In the genomic region with DNA sequence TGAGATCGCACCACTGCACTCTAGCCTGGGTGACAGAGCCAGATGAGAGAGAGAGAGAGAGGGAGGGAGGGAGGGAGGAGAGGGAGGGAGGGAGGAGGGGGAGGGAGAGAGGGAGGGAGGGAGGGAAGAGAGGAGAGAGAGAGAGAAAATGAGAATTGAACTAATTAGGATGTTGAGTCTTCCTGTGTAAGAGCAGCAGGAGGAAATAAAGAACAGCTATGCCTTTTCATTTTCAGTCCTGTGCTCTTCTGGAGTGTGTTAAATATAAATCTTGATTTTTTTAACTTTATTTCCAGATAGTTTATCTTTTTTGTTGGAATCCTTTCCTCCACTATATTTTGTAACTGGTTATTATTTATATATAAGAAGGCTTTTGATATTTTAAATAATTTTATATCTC, we compare ENCODE assay signal across 30 cellular contexts. TPM values are rescaled to one million over a fixed set of nuclear protein-coding genes. Genes with fewer than 3 reads are reported as not detected.
A peak's percentile ranks its signal among the peaks of the same experiment; 100 is the strongest.
DNase-seq lines count a peak whose midpoint lies in the region; ATAC-seq, FAIRE-seq and TF ChIP-seq lines count a peak whose summit lies in the region.
"Had no signal": no experiment of that assay in that cellular context is flagged by ENCODE, and none has a peak within 500 bp of the region (broad histone marks: within the 10 kb centered on the region; RNA-seq: fewer than 3 reads in every experiment).

No MANE protein-coding gene starts in this region.

- intact Hi-C loops in kidney (cut with DNase I): no loop called here
- intact Hi-C loops in naive thymus-derived CD4-positive, alpha-beta T cell (cut with micrococcal nuclease): no loop called here

- peak; percentile 8 for FAIRE-seq in frontal cortex (lab: Jason Lieb, UNC)
- peak; percentile 62 for FAIRE-seq in kidney (lab: Jason Lieb, UNC)
- FAIRE-seq in H54 (lab: Jason Lieb, UNC): no peak
- FAIRE-seq: A204.1, GM12878, GM12892, GM18507, GM19239 had no signal

- H3K27me3 ChIP-seq in naive thymus-derived CD4-positive, alpha-beta T cell (ENCODE audit: control insufficient read depth in 2 of 2, insufficient read depth in 2 of 2, low read length in 2 of 2): no peaks in the 10 kb centered on the region
- H3K27me3 ChIP-seq: BE2C, BLaER1 had no signal

- no peaks in the 10 kb centered on the region for H3K36me3 ChIP-seq in kidney (ENCODE audit: control insufficient read depth in 1 of 2, insufficient read depth in 2 of 2, low read length in 2 of 2)
- no peaks in the 10 kb centered on the region for H3K36me3 ChIP-seq in naive thymus-derived CD4-positive, alpha-beta T cell (ENCODE audit: control insufficient read depth in 2 of 3, insufficient read depth in 3 of 3, low read length in 3 of 3)
- H3K36me3 ChIP-seq: BE2C, BLaER1 had no signal

- POLR2A ChIA-PET in naive thymus-derived CD4-positive, alpha-beta T cell (lab: Charles Lee): no interaction called here

- H3K4me1 Mint-ChIP-seq in naive thymus-derived CD4-positive, alpha-beta T cell: peaks cover 8 to 18% (median 12%) of the 10 kb centered on the region in 7 donors

- H3K27ac ChIP-seq in kidney (ENCODE audit: low read depth in 2 of 2, low read length in 2 of 2): no peak overlapping the region
- H3K27ac ChIP-seq in naive thymus-derived CD4-positive, alpha-beta T cell (ENCODE audit: low read depth, low read length): no peak overlapping the region
- H3K27ac ChIP-seq: BLaER1 had no signal

- no peaks in the 10 kb centered on the region for H3K9me3 ChIP-seq in kidney (ENCODE audit: control insufficient read depth in 1 of 2, low read length in 2 of 2)
- no peaks in the 10 kb centered on the region for H3K9me3 ChIP-seq in naive thymus-derived CD4-positive, alpha-beta T cell (ENCODE audit: control insufficient read depth in 2 of 3, low read length in 3 of 3)
- H3K9me3 ChIP-seq: BE2C had no signal

- peaks cover 0 to 17% (median 2%) of the 10 kb centered on the region in 11 donors for H3K9me3 Mint-ChIP-seq in naive thymus-derived CD4-positive, alpha-beta T cell

- TF ChIP-seq CTCF in kidney (IDR thresholded peaks at IDR 0.05; ENCODE audit: borderline replicate concordance, extremely low read depth, insufficient read depth): no peak

- CTCF ChIA-PET in naive thymus-derived CD4-positive, alpha-beta T cell (lab: Charles Lee): interaction anchor here (1.1 to 2.5 kb wide), 2 partner anchors 38 to 223 kb away, joined by 3 to 20 read pairs; no protein-coding TSS in a partner anchor

- no peak overlapping the region for H3K9ac ChIP-seq in kidney (ENCODE audit: low read length in 2 of 2)
- H3K9ac ChIP-seq: BLaER1 had no signal

- no peak for TF ChIP-seq POLR2A in H54 (IDR thresholded peaks at IDR 0.05; ENCODE audit: low read depth, low read length)

- H3K36me3 Mint-ChIP-seq in naive thymus-derived CD4-positive, alpha-beta T cell: peaks cover 0 to 12% (median 0%) of the 10 kb centered on the region in 5 donors
- H3K36me3 Mint-ChIP-seq: CD14-positive monocyte; CD4-positive, CD25-positive, alpha-beta regulatory T cell had no signal

- no peak overlapping the region for H3K4me3 Mint-ChIP-seq in naive thymus-derived CD4-positive, alpha-beta T cell
- H3K4me3 Mint-ChIP-seq: CD14-positive monocyte; CD4-positive, alpha-beta memory T cell; CD8-positive, alpha-beta memory T cell had no signal

- DNase-seq in NCI-H69 (lab: John Stamatoyannopoulos, UW): peak; percentile 16
- DNase-seq in RPMI8226: peak; percentile 5
- no peak for DNase-seq in frontal cortex (ENCODE audit: low spot score in 2 of 2)
- DNase-seq in kidney: no peak
- DNase-seq in activated naive CD4-positive, alpha-beta T cell treated with Interleukin-2 at 50 U/mL for 16 hours: no peak
- DNase-seq in naive thymus-derived CD4-positive, alpha-beta T cell: no peak
- DNase-seq in H54 (ENCODE audit: insufficient read length, low spot score): no peak
- DNase-seq: 8988T; ACHN; BE2C; C1 segment of cervical spinal cord; CD4-positive, alpha-beta memory T cell; CD4-positive, CD25-positive, alpha-beta regulatory T cell; CD8-positive, alpha-beta memory T cell; COR-L47; DMS 273 treated with DMSO at 0.1 percent for 48 hours; DMS153; DMS53; DMS79; DND-41; EL; GDM1 had no signal

- ATAC-seq in naive thymus-derived CD4-positive, alpha-beta T cell: no peak
- no peak for ATAC-seq in GM18907 (IDR thresholded peaks at IDR 0.05; ENCODE audit: unreplicated experiment)
- ATAC-seq: GM12878 had no signal

- no peak overlapping the region for H3K4me3 ChIP-seq in kidney (ENCODE audit: low read length in 2 of 2)
- no peak overlapping the region for H3K4me3 ChIP-seq in naive thymus-derived CD4-positive, alpha-beta T cell (ENCODE audit: low read length)
- H3K4me3 ChIP-seq: BLaER1, GM12878 had no signal

- peaks cover 0 to 7% of the 10 kb centered on the region in 2 donors for H3K4me1 ChIP-seq in kidney (ENCODE audit: control insufficient read depth in 1 of 2, insufficient read depth in 1 of 2, low read depth in 1 of 2, low read length in 2 of 2)
- H3K4me1 ChIP-seq in naive thymus-derived CD4-positive, alpha-beta T cell (ENCODE audit: control insufficient read depth in 2 of 2, insufficient read depth in 2 of 2, low read length in 2 of 2): no peaks in the 10 kb centered on the region
- H3K4me1 ChIP-seq: BE2C had no signal

- no peak overlapping the region for H3K27ac Mint-ChIP-seq in naive thymus-derived CD4-positive, alpha-beta T cell
- H3K27ac Mint-ChIP-seq: CD14-positive monocyte; CD4-positive, alpha-beta memory T cell; CD4-positive, CD25-positive, alpha-beta regulatory T cell had no signal

- peaks cover 10 to 20% (median 11%) of the 10 kb centered on the region in 5 donors for H3K27me3 Mint-ChIP-seq in naive thymus-derived CD4-positive, alpha-beta T cell

RNA-seq across cellular contexts. Expression of gene DNTTIP2, which starts 27.1 kb away (rescaled TPM):
- total RNA-seq in frontal cortex (20.8 TPM), kidney (48.4 TPM)
- 47.3 TPM for polyA plus RNA-seq in kidney (ENCODE audit: insufficient read depth, low read depth, low replicate concordance)
- 10 to 100 TPM; 51.8 to 84.2 (median 77.5) TPM for total RNA-seq in naive thymus-derived CD4-positive, alpha-beta T cell
- 10 to 100 TPM; 83.6 to 86.4 TPM for polyA plus RNA-seq in naive thymus-derived CD4-positive, alpha-beta T cell

RNA-seq across cellular contexts. Expression of gene GCLM, which starts 57.4 kb away (rescaled TPM):
- total RNA-seq in frontal cortex (9.0 TPM), kidney (14.7 TPM)
- polyA plus RNA-seq in kidney (ENCODE audit: insufficient read depth, low read depth, low replicate concordance): 14.7 TPM
- 10 to 100 TPM in 3 of 5 experiments, 1 to 10 TPM in 2; 6.4 to 23.8 (median 11.5) TPM for total RNA-seq in naive thymus-derived CD4-positive, alpha-beta T cell
- 10 to 100 TPM in 1 of 2 donors, 1 to 10 TPM in 1; 9.5 to 13.8 TPM for polyA plus RNA-seq in naive thymus-derived CD4-positive, alpha-beta T cell

Comparison
In these comparisons a context has a peak if more than half of its experiments do, and no peak if none do; other contexts are left out.
1. DNase-seq: peak in NCI-H69 (single experiment) and RPMI8226 (single experiment); none in frontal cortex (0 of 2), kidney (single experiment), activated naive CD4-positive, alpha-beta T cell treated with Interleukin-2 at 50 U/mL for 16 hours (single experiment), naive thymus-derived CD4-positive, alpha-beta T cell (0 of 9) and H54 (single experiment).